ENCODE assay signal across 9 cellular contexts in the genomic region with DNA sequence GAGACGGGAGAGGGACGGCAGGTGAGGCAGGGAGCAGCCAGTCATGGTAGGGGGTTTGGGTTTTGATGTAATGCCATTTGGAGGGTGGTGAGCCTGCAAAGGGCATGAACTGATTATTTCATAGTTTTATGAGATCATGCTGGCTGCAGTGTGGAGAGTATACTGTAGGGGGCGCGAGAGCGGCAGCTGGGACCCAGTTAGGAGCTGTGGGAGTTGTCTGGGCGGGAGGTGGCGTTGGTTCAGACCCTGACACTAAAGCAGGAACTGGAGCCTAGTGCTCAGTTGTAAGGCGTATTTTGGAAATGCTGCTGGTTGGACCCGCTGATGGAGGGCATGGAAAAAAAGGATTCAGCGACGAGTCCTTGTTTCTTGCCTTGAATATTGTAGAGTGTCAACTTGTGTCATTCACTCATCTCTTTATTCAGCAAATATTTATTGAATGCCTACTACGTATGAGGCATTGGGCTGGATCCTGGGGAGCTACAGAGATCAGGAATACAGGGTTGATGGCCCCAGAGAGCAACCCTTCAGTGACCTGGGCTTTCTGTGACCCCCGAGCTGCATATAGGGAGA. TPM values are rescaled to one million over a fixed set of nuclear protein-coding genes. Genes with fewer than 3 reads are reported as not detected.
DNase-seq lines count a peak whose midpoint lies in the region; ATAC-seq and TF ChIP-seq lines count a peak whose summit lies in the region.
"Had no signal": no experiment of that assay in that cellular context is flagged by ENCODE, and none has a peak within 500 bp of the region (broad histone marks: within the 10 kb centered on the region; RNA-seq: fewer than 3 reads in every experiment).

No MANE protein-coding gene starts in this region.

- no peaks in the 10 kb centered on the region for H3K36me3 Mint-ChIP-seq in chondrocyte (ENCODE audit: low read depth)

- peaks cover 5% of the 10 kb centered on the region for H3K27me3 Mint-ChIP-seq in chondrocyte (ENCODE audit: low read depth)

- no peaks in the 10 kb centered on the region for H3K27me3 ChIP-seq in liver (ENCODE audit: control insufficient read depth in 4 of 4, insufficient read depth in 4 of 4, low read length in 3 of 4)

- H3K27ac Mint-ChIP-seq in chondrocyte (ENCODE audit: unreplicated experiment), result no peak overlapping the region

- H3K36me3 ChIP-seq in liver (ENCODE audit: control insufficient read depth in 4 of 4, insufficient read depth in 3 of 4, low read depth in 1 of 4, low read length in 3 of 4), result no peaks in the 10 kb centered on the region

- DNase-seq in EL (peak; percentile 58), HCEC 1CT (peak; percentile 68), NCI-H2196 (lab: John Stamatoyannopoulos, UW; ENCODE audit: unreplicated experiment) (peak; percentile 32), chondrocyte (ENCODE audit: low spot score) (no peak)
- peak; percentile 79 to 91 for DNase-seq in activated CD4-positive, alpha-beta T cell treated with anti-CD3 and anti-CD28 coated beads for 4 hours
- peak; percentile 78 to 85 (median 79) for DNase-seq in stimulated activated CD4-positive, alpha-beta T cell treated with anti-CD3 and anti-CD28 coated beads, TNF-alpha, amount 100 ng/mL, for 48 hours (ENCODE audit: low read depth in 3 of 3)

- TF ChIP-seq CTCF in chondrocyte (IDR thresholded peaks at IDR 0.05) (peak; percentile 81), liver (IDR thresholded peaks at IDR 0.05; ENCODE audit: low read depth, low read length, missing input control) (peak; percentile 99)

- no peak overlapping the region for H3K4me3 Mint-ChIP-seq in chondrocyte (ENCODE audit: unreplicated experiment)

- WGBS in liver, result 10% methylated on average over 13 of the region's 13 CpGs

- H3K9me3 Mint-ChIP-seq in chondrocyte (ENCODE audit: low read depth), result peaks cover 5% of the 10 kb centered on the region

- TF ChIP-seq RAD21 in liver (IDR thresholded peaks at IDR 0.05), result peak; percentile 97 to 98

- peak overlapping the region in 1 of 2 donors; percentile 53 for H3K27ac ChIP-seq in liver (ENCODE audit: low read depth in 1 of 2, low read length in 2 of 2)
- H3K27ac ChIP-seq: epithelial cell of prostate had no signal

- H3K9ac ChIP-seq in liver (ENCODE audit: low read depth in 1 of 2, low read length in 2 of 2), result peak overlapping the region; percentile 39 to 47

- peaks cover 7% of the 10 kb centered on the region for H3K4me1 Mint-ChIP-seq in chondrocyte (ENCODE audit: low read depth)

- no peak for ATAC-seq in GM21528 (IDR thresholded peaks at IDR 0.05; ENCODE audit: low FRiP score, unreplicated experiment)

- H3K9me3 ChIP-seq in liver (ENCODE audit: control insufficient read depth in 4 of 4, low read length in 3 of 4), result peaks cover 0 to 2% (median 0%) of the 10 kb centered on the region in 4 donors

- H3K4me3 ChIP-seq in liver (ENCODE audit: low read depth in 1 of 3, low read length in 3 of 3), result no peak overlapping the region

- peaks cover 0 to 17% (median 9%) of the 10 kb centered on the region in 4 donors for H3K4me1 ChIP-seq in liver (ENCODE audit: control insufficient read depth in 4 of 4, insufficient read depth in 4 of 4, low read length in 3 of 4)

TF ChIP-seq in liver, 16 proteins besides CTCF, POLR2A, EP300 and RAD21:
- TF ChIP-seq SP1 (IDR thresholded peaks at IDR 0.05), result peak; percentile 57
- peak in 1 of 2 donors; percentile 36 for TF ChIP-seq RXRA (IDR thresholded peaks at IDR 0.05)
- TF ChIP-seq HNF4G (IDR thresholded peaks at IDR 0.05), result peak; percentile 26
- TF ChIP-seq, protein P1, sequence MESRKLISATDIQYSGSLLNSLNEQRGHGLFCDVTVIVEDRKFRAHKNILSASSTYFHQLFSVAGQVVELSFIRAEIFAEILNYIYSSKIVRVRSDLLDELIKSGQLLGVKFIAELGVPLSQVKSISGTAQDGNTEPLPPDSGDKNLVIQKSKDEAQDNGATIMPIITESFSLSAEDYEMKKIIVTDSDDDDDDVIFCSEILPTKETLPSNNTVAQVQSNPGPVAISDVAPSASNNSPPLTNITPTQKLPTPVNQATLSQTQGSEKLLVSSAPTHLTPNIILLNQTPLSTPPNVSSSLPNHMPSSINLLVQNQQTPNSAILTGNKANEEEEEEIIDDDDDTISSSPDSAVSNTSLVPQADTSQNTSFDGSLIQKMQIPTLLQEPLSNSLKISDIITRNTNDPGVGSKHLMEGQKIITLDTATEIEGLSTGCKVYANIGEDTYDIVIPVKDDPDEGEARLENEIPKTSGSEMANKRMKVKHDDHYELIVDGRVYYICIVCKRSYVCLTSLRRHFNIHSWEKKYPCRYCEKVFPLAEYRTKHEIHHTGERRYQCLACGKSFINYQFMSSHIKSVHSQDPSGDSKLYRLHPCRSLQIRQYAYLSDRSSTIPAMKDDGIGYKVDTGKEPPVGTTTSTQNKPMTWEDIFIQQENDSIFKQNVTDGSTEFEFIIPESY (IDR thresholded peaks at IDR 0.05), result no peak
- TF ChIP-seq JUND (IDR thresholded peaks at IDR 0.05), result peak; percentile 44 to 49
- peak; percentile 23 to 56 for TF ChIP-seq HNF4A (conservative IDR thresholded peaks at IDR 0.05)
- TF ChIP-seq, protein P2, sequence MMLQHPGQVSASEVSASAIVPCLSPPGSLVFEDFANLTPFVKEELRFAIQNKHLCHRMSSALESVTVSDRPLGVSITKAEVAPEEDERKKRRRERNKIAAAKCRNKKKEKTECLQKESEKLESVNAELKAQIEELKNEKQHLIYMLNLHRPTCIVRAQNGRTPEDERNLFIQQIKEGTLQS (IDR thresholded peaks at IDR 0.05), result no peak
- TF ChIP-seq FOXA2 (IDR thresholded peaks at IDR 0.05), result no peak
- no peak for TF ChIP-seq NR2F2 (IDR thresholded peaks at IDR 0.05)

RNA-seq across cellular contexts. Expression of gene KDM8, which starts 23.7 kb away (rescaled TPM):
- total RNA-seq in chondrocyte (4.4 to 9.3 TPM (median 5.6 TPM) in 3 replicates), liver (100 to 1,000 TPM in 1 of 2 donors, 1 to 10 TPM in 1; 4.6 to 198 TPM)
- 10 to 100 TPM; 96.7 to 98.7 TPM for polyA plus RNA-seq in liver
